1 cellular context compared by ENCODE assay signal in the genomic region with DNA sequence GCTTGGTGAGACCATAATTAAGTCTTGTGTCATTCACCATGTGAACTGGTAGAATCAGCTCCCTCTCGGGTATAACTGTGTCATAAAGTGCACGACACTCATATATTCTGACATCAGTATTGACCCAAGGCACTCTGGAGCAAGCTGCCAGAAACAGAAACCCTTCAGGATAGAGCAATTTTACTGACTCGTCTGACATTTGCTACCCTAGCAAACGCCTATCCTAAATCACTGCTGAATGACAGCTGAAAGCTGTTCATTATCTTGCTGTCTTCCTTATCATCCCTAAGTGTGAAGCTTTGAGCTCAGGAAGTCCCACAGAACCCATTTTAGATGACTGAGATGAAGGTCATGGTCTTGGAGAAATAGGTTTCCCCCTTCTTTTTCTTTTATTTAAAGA.
TF ChIP-seq lines count a peak whose summit lies in the region.

No MANE protein-coding gene starts in this region.

TF ChIP-seq in K562, 482 proteins besides CTCF, POLR2A, EP300 and RAD21 (continued from another document):
- peak; percentile 61; the same call in 1 of the 2 replicates for TF ChIP-seq ESRRA (IDR thresholded peaks at IDR 0.05; ENCODE audit: borderline replicate concordance, low read depth)
- TF ChIP-seq MECOM (CRISPR knock-in tag; IDR thresholded peaks at IDR 0.05): peak; percentile 59; the same call in 1 of the 2 replicates
- TF ChIP-seq, protein P1, sequence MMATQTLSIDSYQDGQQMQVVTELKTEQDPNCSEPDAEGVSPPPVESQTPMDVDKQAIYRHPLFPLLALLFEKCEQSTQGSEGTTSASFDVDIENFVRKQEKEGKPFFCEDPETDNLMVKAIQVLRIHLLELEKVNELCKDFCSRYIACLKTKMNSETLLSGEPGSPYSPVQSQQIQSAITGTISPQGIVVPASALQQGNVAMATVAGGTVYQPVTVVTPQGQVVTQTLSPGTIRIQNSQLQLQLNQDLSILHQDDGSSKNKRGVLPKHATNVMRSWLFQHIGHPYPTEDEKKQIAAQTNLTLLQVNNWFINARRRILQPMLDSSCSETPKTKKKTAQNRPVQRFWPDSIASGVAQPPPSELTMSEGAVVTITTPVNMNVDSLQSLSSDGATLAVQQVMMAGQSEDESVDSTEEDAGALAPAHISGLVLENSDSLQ (IDR thresholded peaks at IDR 0.05): peak; percentile 91
- TF ChIP-seq, protein P2, sequence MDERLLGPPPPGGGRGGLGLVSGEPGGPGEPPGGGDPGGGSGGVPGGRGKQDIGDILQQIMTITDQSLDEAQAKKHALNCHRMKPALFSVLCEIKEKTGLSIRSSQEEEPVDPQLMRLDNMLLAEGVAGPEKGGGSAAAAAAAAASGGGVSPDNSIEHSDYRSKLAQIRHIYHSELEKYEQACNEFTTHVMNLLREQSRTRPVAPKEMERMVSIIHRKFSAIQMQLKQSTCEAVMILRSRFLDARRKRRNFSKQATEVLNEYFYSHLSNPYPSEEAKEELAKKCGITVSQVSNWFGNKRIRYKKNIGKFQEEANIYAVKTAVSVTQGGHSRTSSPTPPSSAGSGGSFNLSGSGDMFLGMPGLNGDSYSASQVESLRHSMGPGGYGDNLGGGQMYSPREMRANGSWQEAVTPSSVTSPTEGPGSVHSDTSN (CRISPR knock-in tag; IDR thresholded peaks at IDR 0.05; ENCODE audit: low read depth): no peak
- TF ChIP-seq, protein P2 (tag; conservative IDR thresholded peaks at IDR 0.05; ENCODE audit: low read depth): peak; percentile 89
- no peak for TF ChIP-seq PHF8 (IDR thresholded peaks at IDR 0.05; ENCODE audit: borderline replicate concordance, low read length)
- TF ChIP-seq RCOR1 (IDR thresholded peaks at IDR 0.05; ENCODE audit: borderline replicate concordance in 1 of 2, low read depth in 2 of 2, low read length in 2 of 2): peak in 1 of 2 experiments; percentile 84; a peak in 2 of 4 replicates
- peak; percentile 7; the same call in 1 of the 2 replicates for TF ChIP-seq CBFA2T3 (IDR thresholded peaks at IDR 0.05)
- TF ChIP-seq, protein P3, sequence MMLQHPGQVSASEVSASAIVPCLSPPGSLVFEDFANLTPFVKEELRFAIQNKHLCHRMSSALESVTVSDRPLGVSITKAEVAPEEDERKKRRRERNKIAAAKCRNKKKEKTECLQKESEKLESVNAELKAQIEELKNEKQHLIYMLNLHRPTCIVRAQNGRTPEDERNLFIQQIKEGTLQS (IDR thresholded peaks at IDR 0.05): no peak
- TF ChIP-seq, protein P3 (CRISPR knock-in tag; conservative IDR thresholded peaks at IDR 0.05): no peak
- TF ChIP-seq CTBP1 (IDR thresholded peaks at IDR 0.05; ENCODE audit: borderline replicate concordance): peak; percentile 23; the same call in 1 of the 2 replicates
- no peak for TF ChIP-seq BCOR (IDR thresholded peaks at IDR 0.05)
TF ChIP-seq in K562: peak in this region for 10.
